Comparison of ENCODE assay signal across 8 cellular contexts in the genomic region with DNA sequence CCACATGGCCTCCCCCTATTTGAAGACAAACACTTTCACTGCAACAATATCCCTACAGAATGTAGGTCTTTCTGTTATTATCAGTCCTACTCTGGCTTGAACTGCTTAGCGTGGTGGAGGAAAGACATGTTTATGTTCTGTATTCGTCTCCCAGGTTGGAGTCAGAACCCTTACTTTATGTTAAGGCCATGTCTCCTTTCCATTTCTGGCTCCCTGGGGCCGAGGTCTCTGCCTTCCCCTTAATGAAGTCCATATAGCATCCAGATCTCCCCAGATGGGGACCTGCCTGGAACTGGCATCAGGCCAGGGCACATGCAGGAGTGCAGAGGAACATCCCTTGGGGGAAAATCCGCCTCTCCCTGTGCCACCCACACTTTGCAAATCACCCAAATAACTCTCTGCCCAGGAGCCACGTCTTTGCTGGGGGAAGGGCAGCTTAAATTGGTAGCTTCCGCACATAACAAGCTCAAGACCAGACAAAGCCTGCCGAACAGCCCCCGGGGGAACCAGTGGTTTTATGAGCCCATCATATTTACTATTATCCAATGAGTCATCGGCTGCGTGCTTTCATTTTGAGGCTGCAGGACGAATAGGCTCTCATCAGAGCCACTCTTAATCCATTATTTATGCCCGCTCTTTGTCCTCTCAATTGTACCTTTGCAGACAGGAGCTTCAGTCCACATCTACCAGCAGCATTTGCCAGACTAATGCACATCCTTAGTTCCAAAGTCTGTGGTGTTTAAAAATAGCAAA.
DNase-seq lines count a peak whose midpoint lies in the region; ATAC-seq and TF ChIP-seq lines count a peak whose summit lies in the region.

No MANE protein-coding gene starts in this region.

- TF ChIP-seq POLR2A in NB4 (IDR thresholded peaks at IDR 0.05; ENCODE audit: extremely low read depth, insufficient read length) (no peak), heart left ventricle (IDR thresholded peaks at IDR 0.05) (no peak)

- TF ChIP-seq CTCF in NB4 (IDR thresholded peaks at IDR 0.05; ENCODE audit: low read depth, low read length) (no peak), heart left ventricle (IDR thresholded peaks at IDR 0.05) (no peak)

- H3K36me3 ChIP-seq in heart left ventricle = no peaks in the 10 kb centered on the region

- peak; percentile 94 for DNase-seq in DMS153 (lab: John Stamatoyannopoulos, UW)
- DNase-seq in NB4 (ENCODE audit: low read depth) = peak; percentile 96
- peak; percentile 66 for DNase-seq in SHP77 treated with DMSO at 0.1 percent for 48 hours (lab: John Stamatoyannopoulos, UW)
- DNase-seq in hepatic stellate cell (ENCODE audit: low spot score) = peak; percentile 75
- DNase-seq in occipital lobe (lab: John Stamatoyannopoulos, UW) = no peak
- no peak for DNase-seq in heart left ventricle

- intact Hi-C loops in heart left ventricle (cut with DNase I) = no loop called here

- H3K27me3 ChIP-seq in heart left ventricle = no peaks in the 10 kb centered on the region

- ATAC-seq in GM21576 (IDR thresholded peaks at IDR 0.05; ENCODE audit: unreplicated experiment) = no peak
- no peak for ATAC-seq in HG03565 (IDR thresholded peaks at IDR 0.05; ENCODE audit: unreplicated experiment)
- ATAC-seq in heart left ventricle = no peak

- no peak overlapping the region for H3K27ac ChIP-seq in heart left ventricle

- H3K9me3 ChIP-seq in heart left ventricle = no peaks in the 10 kb centered on the region

- H3K4me3 ChIP-seq in NB4 (ENCODE audit: low read depth, low read length) (peak overlapping the region; percentile 50), heart left ventricle (peak overlapping the region in 3 of 12 donors; percentile 7 to 38 (median 24))

- peaks cover 0 to 36% (median 0%) of the 10 kb centered on the region in 12 donors for H3K4me1 ChIP-seq in heart left ventricle

- 65 to 74% (median 71%) methylated on average over 12 of the region's 12 CpGs for WGBS in heart left ventricle, 4 donors

Comparison
In these comparisons a context has a peak if more than half of its experiments do, and no peak if none do; other contexts are left out.
1. DNase-seq: peak in DMS153 (single experiment), NB4 (single experiment), SHP77 treated with DMSO at 0.1 percent for 48 hours (single experiment) and hepatic stellate cell (single experiment); none in occipital lobe (single experiment) and heart left ventricle (0 of 5).